In genomic region chr4:146095867-146096266, GRCh38 we compare ENCODE assay signal across 17 cellular contexts.
DNase-seq lines count a peak whose midpoint lies in the region; ATAC-seq, FAIRE-seq and TF ChIP-seq lines count a peak whose summit lies in the region.
"Had no signal": no experiment of that assay in that cellular context is flagged by ENCODE, and none has a peak within 500 bp of the region (broad histone marks: within the 10 kb centered on the region; RNA-seq: fewer than 3 reads in every experiment).

No MANE protein-coding gene starts in this region.

- no peaks in the 10 kb centered on the region for H3K9me3 Mint-ChIP-seq in WTC11
- H3K9me3 Mint-ChIP-seq: activated naive CD8-positive, alpha-beta T cell treated with anti-CD3 and anti-CD28 coated beads for 36 hours; activated T-helper 2 cell treated with anti-CD3 and anti-CD28 coated beads, Interferon-gamma antibody, Interleukin-2, Interleukin-4, amounts not matched to agents 10 μg/mL and 5 μg/mL and 100 μg/mL, durations not matched to agents 14 hours and 24 hours and 36 hours; brain; H9; stimulated activated naive CD8-positive, alpha-beta T cell treated with anti-CD3 and anti-CD28 coated beads, Interleukin-15, Interleukin-2, amounts not matched to agents 100 ng/mL and 50 ng/mL, for 24 hours had no signal

- TF ChIP-seq CTCF in GM12878 (IDR thresholded peaks at IDR 0.05 in 2 of 3, conservative IDR thresholded peaks at IDR 0.05 in 1 of 3; ENCODE audit: control insufficient read depth in 2 of 3, extremely low read depth in 1 of 3, insufficient read depth in 1 of 3, low read depth in 3 of 3, low read length in 3 of 3) (no peak), coronary artery (IDR thresholded peaks at IDR 0.05) (no peak), WTC11 (IDR thresholded peaks at IDR 0.05) (no peak)

- BruUV-seq in GM12878 (replicated peaks; lab: Mats Ljungman, UMichigan): no TSS peak

- no peak for TF ChIP-seq RAD21 in GM12878 (IDR thresholded peaks at IDR 0.05; ENCODE audit: insufficient read depth, low read depth, low read length)

- FAIRE-seq in GM12878 (lab: Jason Lieb, UNC): no peak

- TF ChIP-seq POLR2A in GM12878 (IDR thresholded peaks at IDR 0.05; ENCODE audit: low read depth, low read length): no peak

- no peak overlapping the region; the same call in 1 of the 2 replicates for H2AFZ ChIP-seq in GM12878 (ENCODE audit: control insufficient read depth, low read depth, low read length)

- CTCF ChIA-PET in GM12878 (lab: Yijun Ruan, JAX) (interaction anchor here (0.7 to 3.5 kb wide), 62 partner anchors 10 to 1004 kb away, joined by 3 to 26 read pairs (median 5); partner anchors contain the start of gene ZNF827), WTC11 (lab: Charles Lee) (interaction anchor here (0.8 to 2.8 kb wide), 22 partner anchors 9 to 325 kb away, joined by 3 to 34 read pairs (median 5); no protein-coding TSS in a partner anchor)

- H3K27me3 Mint-ChIP-seq in WTC11 (ENCODE audit: low read depth): no peaks in the 10 kb centered on the region

- TF ChIP-seq EP300 in GM12878 (IDR thresholded peaks at IDR 0.05; ENCODE audit: borderline replicate concordance in 1 of 2, control insufficient read depth in 1 of 2, low read depth in 2 of 2, low read length in 2 of 2): no peak

- no peaks in the 10 kb centered on the region for H3K36me3 Mint-ChIP-seq in WTC11
- H3K36me3 Mint-ChIP-seq: activated naive CD8-positive, alpha-beta T cell treated with anti-CD3 and anti-CD28 coated beads for 36 hours; brain; CD4-positive, alpha-beta memory T cell had no signal

- in situ Hi-C loops in GM12878 (cut with MboI): no loop called here

- no peaks in the 10 kb centered on the region for H3K27me3 ChIP-seq in GM12878 (replicated peaks in 1 of 2; ENCODE audit: control insufficient read depth in 2 of 2, insufficient read depth in 2 of 2, low read length in 1 of 2)
- H3K27me3 ChIP-seq: spleen had no signal

- H3K4me3 ChIP-seq in GM12878 (no peak overlapping the region), coronary artery (no peak overlapping the region)
- H3K4me3 ChIP-seq: spleen had no signal

- H4K20me1 ChIP-seq in GM12878 (ENCODE audit: control insufficient read depth, insufficient read depth): no peaks in the 10 kb centered on the region

- H3K4me2 ChIP-seq in GM12878 (ENCODE audit: control insufficient read depth, insufficient read depth): no peak overlapping the region

- no peak overlapping the region for H3K27ac Mint-ChIP-seq in WTC11
- H3K27ac Mint-ChIP-seq: activated naive CD8-positive, alpha-beta T cell treated with anti-CD3 and anti-CD28 coated beads for 36 hours; activated T-helper 2 cell treated with anti-CD3 and anti-CD28 coated beads, Interferon-gamma antibody, Interleukin-2, Interleukin-4, amounts not matched to agents 10 μg/mL and 5 μg/mL and 100 μg/mL, durations not matched to agents 14 hours and 24 hours and 36 hours; brain; CD4-positive, alpha-beta memory T cell; H9; stimulated activated naive CD8-positive, alpha-beta T cell treated with anti-CD3 and anti-CD28 coated beads, Interleukin-15, Interleukin-2, amounts not matched to agents 100 ng/mL and 50 ng/mL, for 24 hours had no signal

- peaks cover 43% of the 10 kb centered on the region for H3K4me1 ChIP-seq in GM12878 (ENCODE audit: control insufficient read depth, insufficient read depth, low read length)

- DNase-seq in GM12878 (ENCODE audit: low read depth, low spot score): no peak
- DNase-seq in renal cortical epithelial cell (ENCODE audit: low read depth): peak; percentile 90
- DNase-seq in coronary artery (ENCODE audit: low spot score): no peak
- no peak for DNase-seq in ecto neural progenitor cell (ENCODE audit: low spot score)
- no peak for DNase-seq in activated CD8-positive, alpha-beta memory T cell treated with anti-CD3 and anti-CD28 coated beads, Interleukin-2, amount 50 U/mL, for 4 hours
- no peak for DNase-seq in WTC11 (ENCODE audit: low spot score)
- DNase-seq: activated CD4-positive, alpha-beta T cell treated with anti-CD3 and anti-CD28 coated beads, Interleukin-2, amount 50 U/mL, for 1 hour; activated naive CD8-positive, alpha-beta T cell treated with anti-CD3 and anti-CD28 coated beads for 36 hours; H9; spleen had no signal

- POLR2A ChIA-PET in GM12878 (lab: Charles Lee) (no interaction called here), WTC11 (lab: Charles Lee) (no interaction called here)

- H3K36me3 ChIP-seq in GM12878 (ENCODE audit: control insufficient read depth in 2 of 2, insufficient read depth in 2 of 2, low read length in 1 of 2): no peaks in the 10 kb centered on the region
- H3K36me3 ChIP-seq: neutrophil, spleen had no signal

- H3K27ac ChIP-seq in GM12878 (ENCODE audit: control insufficient read depth, insufficient read depth) (no peak overlapping the region), coronary artery (no peak overlapping the region)
- H3K27ac ChIP-seq: neutrophil, spleen had no signal

- peaks cover 6% of the 10 kb centered on the region; the same call in 2 of the 3 replicates for H3K9me3 ChIP-seq in GM12878 (replicated peaks; ENCODE audit: control insufficient read depth, insufficient read depth, low read length)
- H3K9me3 ChIP-seq: neutrophil had no signal

- RAD21 ChIA-PET in GM12878 (lab: Charles Lee; ENCODE audit: unreplicated experiment): interaction anchor here (0.8 to 2.3 kb wide), 22 partner anchors 8 to 1001 kb away, joined by 3 to 9 read pairs (median 4); no protein-coding TSS in a partner anchor

- ATAC-seq in GM19043 (IDR thresholded peaks at IDR 0.05; ENCODE audit: low read depth, unreplicated experiment): peak; percentile 42
- peak; percentile 32 for ATAC-seq in HG03135 (IDR thresholded peaks at IDR 0.05; ENCODE audit: unreplicated experiment)
- ATAC-seq in GM12878: peak; percentile 24; the same call in 2 of the 3 replicates
- no peak for ATAC-seq in WTC11

- no peaks in the 10 kb centered on the region for H3K79me2 ChIP-seq in GM12878 (ENCODE audit: control insufficient read depth, insufficient read depth, low read length)

- no peaks in the 10 kb centered on the region for H3K4me1 Mint-ChIP-seq in WTC11
- H3K4me1 Mint-ChIP-seq: activated naive CD8-positive, alpha-beta T cell treated with anti-CD3 and anti-CD28 coated beads for 36 hours; brain; CD4-positive, alpha-beta memory T cell; H9 had no signal

- no peak overlapping the region for H3K9ac ChIP-seq in GM12878 (ENCODE audit: control insufficient read depth, insufficient read depth, low read length)

- no peak overlapping the region for H3K4me3 Mint-ChIP-seq in WTC11
- H3K4me3 Mint-ChIP-seq: activated naive CD8-positive, alpha-beta T cell treated with anti-CD3 and anti-CD28 coated beads for 36 hours; brain; CD4-positive, alpha-beta memory T cell; H9; stimulated activated naive CD8-positive, alpha-beta T cell treated with anti-CD3 and anti-CD28 coated beads, Interleukin-15, Interleukin-2, amounts not matched to agents 100 ng/mL and 50 ng/mL, for 24 hours had no signal

- intact Hi-C loops in GM12878 (cut with micrococcal nuclease; ENCODE audit: unreplicated experiment): loop anchor here (1.0 to 10.0 kb wide), 8 partner anchors 34 to 819 kb away; partner anchors contain the start of genes LSM6, SLC10A7 and ZNF827

- SMC1A ChIA-PET in GM12878 (lab: Charles Lee; ENCODE audit: uncharacterized antibody, unreplicated experiment): interaction anchor here (0.7 to 5.0 kb wide), 30 partner anchors 10 to 1001 kb away, joined by 3 to 26 read pairs (median 4); no protein-coding TSS in a partner anchor

- 100% methylated on average over 2 of the region's 2 CpGs for WGBS in GM12878 (ENCODE audit: insufficient coverage, insufficient replicate concordance, low lambda C conversion rate, missing lambda C conversion rate)

TF ChIP-seq in GM12878, 131 proteins besides CTCF, POLR2A, EP300 and RAD21 (continues in another document):
- TF ChIP-seq RBBP5 (conservative IDR thresholded peaks at IDR 0.05) (no peak), WRNIP1 (IDR thresholded peaks at IDR 0.05; ENCODE audit: borderline replicate concordance, low read depth, low read length) (no peak), ATF3 (IDR thresholded peaks at IDR 0.05; ENCODE audit: borderline replicate concordance, extremely low read depth, low read depth, low read length) (no peak)

TF ChIP-seq in WTC11, 78 proteins besides CTCF, POLR2A, EP300 and RAD21 (continues in another document):
- TF ChIP-seq NR2C2 (CRISPR knock-in tag; IDR thresholded peaks at IDR 0.05): no peak
- TF ChIP-seq ELF4 (CRISPR knock-in tag; IDR thresholded peaks at IDR 0.05; ENCODE audit: low read depth): no peak
- TF ChIP-seq SOX15 (CRISPR knock-in tag; IDR thresholded peaks at IDR 0.05): no peak
- no peak for TF ChIP-seq ZSCAN18 (CRISPR knock-in tag; IDR thresholded peaks at IDR 0.05)
- no peak for TF ChIP-seq FOXK1 (CRISPR knock-in tag; IDR thresholded peaks at IDR 0.05)
